In the genomic region with DNA sequence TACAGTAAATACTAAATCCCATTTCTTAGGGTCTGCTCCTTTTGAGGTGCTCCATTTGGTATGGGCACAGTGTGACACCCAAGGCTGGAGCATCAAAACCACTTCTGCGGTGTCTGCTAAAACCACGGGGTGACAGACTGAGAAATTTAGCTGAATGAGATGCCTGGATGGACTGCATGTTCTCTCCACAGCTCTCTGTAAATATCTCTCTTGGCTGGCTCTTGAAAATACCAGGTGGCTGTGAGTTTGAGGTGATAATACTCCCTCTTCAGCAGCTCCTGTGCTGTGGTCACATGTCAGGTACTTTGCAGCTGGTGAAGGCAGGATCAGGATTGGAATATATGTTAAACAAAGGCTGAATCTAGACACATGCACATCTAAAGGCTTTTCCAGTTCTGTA, we compare ENCODE assay signal across 31 cellular contexts.
DNase-seq lines count a peak whose midpoint lies in the region; FAIRE-seq lines count a peak whose summit lies in the region.
"Had no signal": no experiment of that assay in that cellular context is flagged by ENCODE, and none has a peak within 500 bp of the region (broad histone marks: within the 10 kb centered on the region; RNA-seq: fewer than 3 reads in every experiment).

No MANE protein-coding gene starts in this region.

- FAIRE-seq in islet of Langerhans (lab: Jason Lieb, UNC), result peak; percentile 17
- FAIRE-seq: A549, TTC549 had no signal

- peak in 2 of 3 experiments; percentile 8 to 48 for DNase-seq in NCI-H1417 (lab: John Stamatoyannopoulos, UW)
- DNase-seq in NCI-H1417 treated with DMSO at 0.1 percent for 48 hours (lab: John Stamatoyannopoulos, UW), result no peak
- DNase-seq in NCI-H2029 treated with DMSO at 0.1 percent for 48 hours (lab: John Stamatoyannopoulos, UW), result peak; percentile 15
- DNase-seq in NCI-H524 treated with DMSO at 0.1 percent for 48 hours (lab: John Stamatoyannopoulos, UW), result peak; percentile 79
- no peak for DNase-seq in activated T-cell treated with anti-CD3 and anti-CD28 coated beads, Interleukin-2, amount 50 U/mL, for 48 hours
- no peak for DNase-seq in stimulated activated CD4-positive, alpha-beta T cell treated with anti-CD3 and anti-CD28 coated beads, Interleukin-4, amount 100 ng/mL, for 1 hour
- no peak for DNase-seq in 8988T
- DNase-seq: activated gamma-delta T cell treated with Interleukin-2 at 50 U/mL for 16 hours; activated naive CD8-positive, alpha-beta T cell treated with anti-CD3 and anti-CD28 coated beads, Interleukin-2, amount 10 ng/mL, durations not matched to agents 7 days and 5 days; activated T-cell treated with anti-CD3 and anti-CD28 coated beads, Interleukin-2, amount 50 U/mL, for 24 hours; Calu3; cortex of kidney; effector memory CD4-positive, alpha-beta T cell; EL; HCEC 1CT; hippocampal formation; Kasumi-1; left cardiac atrium; mucosa of descending colon; NCI-H69; OCI-M1; psoas muscle; sigmoid colon; stimulated activated CD4-positive, alpha-beta T cell treated with anti-CD3 and anti-CD28 coated beads, Interleukin-12 subunit alpha, Interleukin-12 subunit beta, amount 100 ng/mL, for 4 hours; stimulated activated CD4-positive, alpha-beta T cell treated with anti-CD3 and anti-CD28 coated beads, Interleukin-2, amount 100 ng/mL, for 48 hours; stomach; T-helper 1 cell; thyroid gland had no signal

Comparison
In these comparisons a context has a peak if more than half of its experiments do, and no peak if none do; other contexts are left out.
1. DNase-seq: peak in NCI-H1417 (2 of 3), NCI-H2029 treated with DMSO at 0.1 percent for 48 hours (single experiment) and NCI-H524 treated with DMSO at 0.1 percent for 48 hours (single experiment); none in NCI-H1417 treated with DMSO at 0.1 percent for 48 hours (single experiment), activated T-cell treated with anti-CD3 and anti-CD28 coated beads, Interleukin-2, amount 50 U/mL, for 48 hours (0 of 2), stimulated activated CD4-positive, alpha-beta T cell treated with anti-CD3 and anti-CD28 coated beads, Interleukin-4, amount 100 ng/mL, for 1 hour (single experiment) and 8988T (single experiment).